ENCODE assay signal across 24 cellular contexts in the genomic region with DNA sequence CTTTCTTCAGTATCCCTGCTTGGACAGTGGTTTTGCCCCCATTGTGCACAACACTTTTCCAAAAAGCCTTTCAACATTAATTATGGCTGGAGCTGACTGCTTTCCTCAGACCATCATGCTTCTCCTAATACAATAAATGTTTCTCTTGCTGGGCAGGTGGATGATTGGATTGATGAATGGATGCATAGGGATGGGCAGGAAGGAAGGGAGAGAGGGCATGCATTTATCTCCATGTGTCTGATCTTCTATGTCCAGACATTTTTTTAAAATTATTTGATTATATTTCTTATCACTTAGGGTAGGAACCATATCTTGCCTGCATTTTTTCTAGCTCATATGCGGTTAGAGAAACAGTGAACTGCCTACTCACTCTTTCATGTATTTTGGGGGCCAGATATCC.
A peak's percentile ranks its signal among the peaks of the same experiment; 100 is the strongest.
DNase-seq lines count a peak whose midpoint lies in the region; ATAC-seq, FAIRE-seq and TF ChIP-seq lines count a peak whose summit lies in the region.
"Had no signal": no experiment of that assay in that cellular context is flagged by ENCODE, and none has a peak within 500 bp of the region (broad histone marks: within the 10 kb centered on the region; RNA-seq: fewer than 3 reads in every experiment).

No MANE protein-coding gene starts in this region.

- H3K36me3 Mint-ChIP-seq in GM23338 (ENCODE audit: low read depth) (peaks cover 19% of the 10 kb centered on the region; the same call in 2 of the 3 replicates), endodermal cell (ENCODE audit: low read depth) (peaks cover 25% of the 10 kb centered on the region), nephron progenitor cell (ENCODE audit: low read depth) (peaks cover 63% of the 10 kb centered on the region)
- H3K36me3 Mint-ChIP-seq: CD4-positive, CD25-positive, alpha-beta regulatory T cell; CD8-positive, alpha-beta memory T cell had no signal

- TF ChIP-seq RAD21 in SK-N-SH (IDR thresholded peaks at IDR 0.05; ENCODE audit: low read length), result no peak

- DNase-seq in GM23338 (ENCODE audit: low spot score), result no peak
- no peak for DNase-seq in SK-N-SH
- DNase-seq in endodermal cell, result no peak
- DNase-seq in nephron progenitor cell, result no peak
- no peak for DNase-seq in pancreas
- DNase-seq in thyroid gland, result no peak
- no peak for DNase-seq in DMS153 (lab: John Stamatoyannopoulos, UW)
- DNase-seq: C1 segment of cervical spinal cord; CD4-positive, CD25-positive, alpha-beta regulatory T cell; CD8-positive, alpha-beta memory T cell; COR-L47; DMS 273 treated with DMSO at 0.1 percent for 48 hours; GDM1; GOT3; H7; HFFc6; IMR-90; KBM-7 had no signal

- TF ChIP-seq CTCF in GM23338 (conservative IDR thresholded peaks at IDR 0.05; ENCODE audit: low read depth in 2 of 2), result no peak
- TF ChIP-seq CTCF in SK-N-SH (IDR thresholded peaks at IDR 0.05), result no peak
- TF ChIP-seq CTCF in endodermal cell (conservative IDR thresholded peaks at IDR 0.05), result no peak
- no peak for TF ChIP-seq CTCF in nephron progenitor cell (IDR thresholded peaks at IDR 0.05)
- TF ChIP-seq CTCF in pancreas (IDR thresholded peaks at IDR 0.05), result no peak
- no peak for TF ChIP-seq CTCF in thyroid gland (IDR thresholded peaks at IDR 0.05)

- H3K9ac ChIP-seq in SK-N-SH (no peak overlapping the region), endodermal cell (ENCODE audit: extremely low read depth, low read length, poor library complexity, severe bottlenecking) (no peak overlapping the region)

- POLR2A ChIA-PET in SK-N-SH (lab: Yijun Ruan, JAX), result no interaction called here

- H3K27ac Mint-ChIP-seq in GM23338 (peak overlapping the region; percentile 9; the same call in 1 of the 2 replicates), endodermal cell (peak overlapping the region; percentile 45), nephron progenitor cell (peak overlapping the region; percentile 46)
- H3K27ac Mint-ChIP-seq: B cell; CD4-positive, CD25-positive, alpha-beta regulatory T cell; CD8-positive, alpha-beta memory T cell; HFFc6 had no signal

- TF ChIP-seq EP300 in SK-N-SH (IDR thresholded peaks at IDR 0.05; ENCODE audit: borderline replicate concordance in 1 of 2, low read depth in 1 of 2, low read length in 1 of 2), result peak in 1 of 2 experiments; percentile 63; a peak in 2 of 4 replicates

- TF ChIP-seq POLR2A in thyroid gland (IDR thresholded peaks at IDR 0.05), result no peak

- no peaks in the 10 kb centered on the region for H3K9me3 Mint-ChIP-seq in GM23338
- H3K9me3 Mint-ChIP-seq in endodermal cell, result peaks cover 3% of the 10 kb centered on the region
- peaks cover 4% of the 10 kb centered on the region for H3K9me3 Mint-ChIP-seq in nephron progenitor cell
- H3K9me3 Mint-ChIP-seq: HFFc6 had no signal

- no peaks in the 10 kb centered on the region for H3K9me3 ChIP-seq in SK-N-SH
- H3K9me3 ChIP-seq in endodermal cell (ENCODE audit: control insufficient read depth, low read length), result peaks cover 11% of the 10 kb centered on the region
- H3K9me3 ChIP-seq in pancreas, result no peaks in the 10 kb centered on the region
- no peaks in the 10 kb centered on the region for H3K9me3 ChIP-seq in thyroid gland

- no peaks in the 10 kb centered on the region for H3K79me2 ChIP-seq in GM23338 (replicated peaks; ENCODE audit: insufficient read depth)
- no peaks in the 10 kb centered on the region; the same call in 1 of the 2 replicates for H3K79me2 ChIP-seq in SK-N-SH (ENCODE audit: insufficient read depth)

- CTCF ChIA-PET in SK-N-SH (lab: Yijun Ruan, JAX), result interaction anchor here (1.1 kb wide), 1 partner anchor 80 kb away, joined by 4 read pairs; no protein-coding TSS in a partner anchor

- H3K4me1 Mint-ChIP-seq in GM23338 (peaks cover 10% of the 10 kb centered on the region), endodermal cell (peaks cover 12% of the 10 kb centered on the region), nephron progenitor cell (peaks cover 29% of the 10 kb centered on the region)
- H3K4me1 Mint-ChIP-seq: B cell; CD4-positive, CD25-positive, alpha-beta regulatory T cell; CD8-positive, alpha-beta memory T cell had no signal

- H4K20me1 ChIP-seq in GM23338 (replicated peaks; ENCODE audit: insufficient read depth) (no peaks in the 10 kb centered on the region), SK-N-SH (ENCODE audit: insufficient read depth) (no peaks in the 10 kb centered on the region)

- H3K36me3 ChIP-seq in GM23338 (ENCODE audit: insufficient read depth), result no peaks in the 10 kb centered on the region
- H3K36me3 ChIP-seq in SK-N-SH (replicated peaks in 1 of 2; ENCODE audit: control insufficient read depth in 1 of 2, insufficient read depth in 2 of 2, low read length in 1 of 2), result peaks cover 0 to 9% of the 10 kb centered on the region in 2 experiments
- peaks cover 45% of the 10 kb centered on the region for H3K36me3 ChIP-seq in endodermal cell (ENCODE audit: control insufficient read depth, insufficient read depth, low read length)
- no peaks in the 10 kb centered on the region for H3K36me3 ChIP-seq in pancreas
- no peaks in the 10 kb centered on the region for H3K36me3 ChIP-seq in thyroid gland

- H3K27me3 ChIP-seq in GM23338 (ENCODE audit: insufficient read depth) (no peaks in the 10 kb centered on the region), SK-N-SH (ENCODE audit: insufficient read depth) (no peaks in the 10 kb centered on the region), endodermal cell (ENCODE audit: control insufficient read depth, insufficient read depth, low read length, poor library complexity, severe bottlenecking) (no peaks in the 10 kb centered on the region), pancreas (no peaks in the 10 kb centered on the region), thyroid gland (no peaks in the 10 kb centered on the region)

- no peak overlapping the region for H2AFZ ChIP-seq in GM23338
- H2AFZ ChIP-seq in SK-N-SH (ENCODE audit: low read depth), result no peak overlapping the region

- intact Hi-C loops in pancreas (cut with DNase I) (no loop called here), thyroid gland (cut with DNase I) (no loop called here)

- H3K9me2 ChIP-seq in GM23338 (ENCODE audit: insufficient read depth) (no peaks in the 10 kb centered on the region), SK-N-SH (no peaks in the 10 kb centered on the region)

- H3K27me3 Mint-ChIP-seq in GM23338 (ENCODE audit: insufficient read depth, low read depth, poor library complexity), result peaks cover 3% of the 10 kb centered on the region
- H3K27me3 Mint-ChIP-seq in endodermal cell (ENCODE audit: insufficient read depth), result no peaks in the 10 kb centered on the region
- H3K27me3 Mint-ChIP-seq in nephron progenitor cell (ENCODE audit: low read depth, poor library complexity), result no peaks in the 10 kb centered on the region
- H3K27me3 Mint-ChIP-seq: B cell had no signal

- no peak overlapping the region for H3K4me2 ChIP-seq in GM23338
- no peak overlapping the region for H3K4me2 ChIP-seq in SK-N-SH

- WGBS in SK-N-SH (ENCODE audit: low lambda C conversion rate), result 83% methylated on average over 1 of the region's 1 CpG
- 100% methylated on average over 1 of the region's 1 CpG for WGBS in endodermal cell (ENCODE audit: insufficient coverage in 1 of 2, insufficient read length in 1 of 2), 2 experiments
- WGBS in pancreas, 2 donors, result 85 to 88% methylated on average over 1 of the region's 1 CpG
- WGBS in thyroid gland, 2 donors, result 94 to 96% methylated on average over 1 of the region's 1 CpG

- ATAC-seq in GM23338 (no peak), pancreas (no peak), GM21528 (IDR thresholded peaks at IDR 0.05; ENCODE audit: low FRiP score, unreplicated experiment) (no peak)
- ATAC-seq: HCT116 had no signal

- H3K27ac ChIP-seq in GM23338 (ENCODE audit: low read depth) (no peak overlapping the region), SK-N-SH (ENCODE audit: low read depth in 2 of 2, low read length in 1 of 2) (peak overlapping the region in 1 of 2 experiments; percentile 91; a peak in 2 of 4 replicates), endodermal cell (ENCODE audit: low read depth, low read length) (no peak overlapping the region), pancreas (no peak overlapping the region), thyroid gland (no peak overlapping the region)

- no peak overlapping the region for H3K4me3 Mint-ChIP-seq in GM23338
- H3K4me3 Mint-ChIP-seq in endodermal cell, result no peak overlapping the region
- H3K4me3 Mint-ChIP-seq in nephron progenitor cell, result no peak overlapping the region
- H3K4me3 Mint-ChIP-seq: B cell; CD4-positive, CD25-positive, alpha-beta regulatory T cell; CD8-positive, alpha-beta memory T cell; HFFc6 had no signal

- H3K4me3 ChIP-seq in GM23338 (no peak overlapping the region), SK-N-SH (ENCODE audit: low read depth in 2 of 2, low read length in 1 of 2) (no peak overlapping the region), endodermal cell (ENCODE audit: low read length) (no peak overlapping the region), pancreas (no peak overlapping the region), thyroid gland (replicated peaks in 1 of 3) (no peak overlapping the region)

- H3K4me1 ChIP-seq in GM23338 (ENCODE audit: insufficient read depth) (peaks cover 12% of the 10 kb centered on the region), SK-N-SH (ENCODE audit: control insufficient read depth in 1 of 2, insufficient read depth in 2 of 2, low read depth in 1 of 2, low read length in 1 of 2) (peaks cover 0 to 5% of the 10 kb centered on the region in 2 experiments; a peak in 2 of 4 replicates), endodermal cell (ENCODE audit: control insufficient read depth, insufficient read depth, low read length) (no peaks in the 10 kb centered on the region), pancreas (peaks cover 0 to 4% (median 0%) of the 10 kb centered on the region in 3 donors), thyroid gland (no peaks in the 10 kb centered on the region)

- no peak for FAIRE-seq in pancreas (lab: Jason Lieb, UNC)
- FAIRE-seq: GM12892, GM18507, HTR-8/SVneo had no signal

- H3F3A ChIP-seq in GM23338 (replicated peaks; ENCODE audit: low read depth) (no peaks in the 10 kb centered on the region), SK-N-SH (replicated peaks; ENCODE audit: insufficient read depth) (no peaks in the 10 kb centered on the region)

TF ChIP-seq in GM23338, 12 proteins besides CTCF, POLR2A, EP300 and RAD21 (continues in another document):
- no peak for TF ChIP-seq CREB1 (CRISPR knock-in tag; IDR thresholded peaks at IDR 0.05; ENCODE audit: low read depth)
- TF ChIP-seq EZH2 (IDR thresholded peaks at IDR 0.05; ENCODE audit: low read depth, unreplicated experiment), result no peak

TF ChIP-seq in SK-N-SH, 30 proteins besides CTCF, POLR2A, EP300 and RAD21 (continues in another document):
- TF ChIP-seq MEF2A (IDR thresholded peaks at IDR 0.05; ENCODE audit: borderline replicate concordance, low read depth), result no peak
- TF ChIP-seq TAF1 (IDR thresholded peaks at IDR 0.05; ENCODE audit: borderline replicate concordance, low read depth, low read length), result no peak
- TF ChIP-seq SIN3A (IDR thresholded peaks at IDR 0.05; ENCODE audit: borderline replicate concordance, low read depth, low read length), result no peak
- no peak for TF ChIP-seq RFX5 (IDR thresholded peaks at IDR 0.05; ENCODE audit: low read length)
